ENCODE assay signal across 1 cellular context in the genomic region with DNA sequence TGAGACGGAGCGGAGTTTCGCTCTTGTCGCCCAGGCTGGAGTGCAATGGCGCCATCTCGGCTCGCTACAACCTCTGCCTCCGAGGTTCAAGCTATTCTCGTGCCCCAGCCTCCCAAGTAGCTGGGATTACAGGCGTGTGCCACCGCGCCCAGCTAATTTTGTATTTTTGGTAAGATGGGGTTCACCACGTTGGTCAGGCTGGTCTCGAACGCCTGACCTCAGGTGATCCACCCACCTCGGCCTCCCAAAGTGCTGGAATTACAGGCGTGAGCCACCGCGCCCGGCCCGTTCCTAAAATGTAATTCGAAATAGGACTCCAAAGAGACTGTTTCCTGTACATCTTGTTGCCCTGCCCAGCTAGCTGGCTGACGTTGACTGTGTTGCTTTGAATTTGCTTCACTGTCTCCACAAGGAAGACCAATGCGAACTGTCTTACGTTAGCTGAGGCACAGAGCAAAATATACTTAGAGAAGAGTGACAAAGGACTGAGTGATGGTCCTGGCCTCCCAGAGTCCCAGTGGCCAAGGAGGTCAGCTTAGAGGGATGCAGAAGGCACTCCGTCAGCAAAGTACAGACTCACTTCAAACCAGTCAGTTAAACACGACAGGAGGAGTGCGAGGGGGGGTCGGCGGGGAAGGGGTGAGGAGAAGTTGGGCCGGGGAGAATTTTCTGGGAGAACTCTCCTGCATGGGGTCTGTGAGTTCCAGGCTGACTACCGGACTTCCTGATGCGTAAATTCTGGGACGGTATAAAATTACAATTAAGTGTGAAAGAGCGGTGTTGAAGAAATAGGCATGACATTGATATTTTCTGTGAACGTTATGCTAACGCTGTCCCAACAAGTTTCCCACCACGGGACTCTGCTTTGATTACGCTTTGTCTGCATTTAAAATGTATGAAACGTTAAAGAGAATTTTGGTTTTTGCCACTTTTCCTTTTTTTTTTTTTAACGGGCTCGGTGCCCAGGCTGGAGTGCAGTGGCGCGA.
TF ChIP-seq lines count a peak whose summit lies in the region.

No MANE protein-coding gene starts in this region.

TF ChIP-seq in HepG2, 621 proteins besides CTCF, POLR2A, EP300 and RAD21 (continued from another document and continues in another):
- TF ChIP-seq, protein P1, sequence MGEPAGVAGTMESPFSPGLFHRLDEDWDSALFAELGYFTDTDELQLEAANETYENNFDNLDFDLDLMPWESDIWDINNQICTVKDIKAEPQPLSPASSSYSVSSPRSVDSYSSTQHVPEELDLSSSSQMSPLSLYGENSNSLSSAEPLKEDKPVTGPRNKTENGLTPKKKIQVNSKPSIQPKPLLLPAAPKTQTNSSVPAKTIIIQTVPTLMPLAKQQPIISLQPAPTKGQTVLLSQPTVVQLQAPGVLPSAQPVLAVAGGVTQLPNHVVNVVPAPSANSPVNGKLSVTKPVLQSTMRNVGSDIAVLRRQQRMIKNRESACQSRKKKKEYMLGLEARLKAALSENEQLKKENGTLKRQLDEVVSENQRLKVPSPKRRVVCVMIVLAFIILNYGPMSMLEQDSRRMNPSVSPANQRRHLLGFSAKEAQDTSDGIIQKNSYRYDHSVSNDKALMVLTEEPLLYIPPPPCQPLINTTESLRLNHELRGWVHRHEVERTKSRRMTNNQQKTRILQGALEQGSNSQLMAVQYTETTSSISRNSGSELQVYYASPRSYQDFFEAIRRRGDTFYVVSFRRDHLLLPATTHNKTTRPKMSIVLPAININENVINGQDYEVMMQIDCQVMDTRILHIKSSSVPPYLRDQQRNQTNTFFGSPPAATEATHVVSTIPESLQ (CRISPR knock-in tag; conservative IDR thresholded peaks at IDR 0.05): no peak
- TF ChIP-seq KLF12 (CRISPR knock-in tag; IDR thresholded peaks at IDR 0.05; ENCODE audit: borderline replicate concordance): no peak
- TF ChIP-seq TCF7 (IDR thresholded peaks at IDR 0.05; ENCODE audit: low read depth): no peak
- TF ChIP-seq SMAD1 (CRISPR knock-in tag; IDR thresholded peaks at IDR 0.05; ENCODE audit: borderline replicate concordance, low read depth): no peak
- TF ChIP-seq SP140L (CRISPR knock-in tag; IDR thresholded peaks at IDR 0.05; ENCODE audit: borderline replicate concordance): no peak
- no peak for TF ChIP-seq ZNF224 (CRISPR knock-in tag; IDR thresholded peaks at IDR 0.05)
- peak; percentile 48; the same call in 1 of the 2 replicates for TF ChIP-seq ZNF766 (CRISPR knock-in tag; IDR thresholded peaks at IDR 0.05; ENCODE audit: borderline replicate concordance)
- TF ChIP-seq SRF (IDR thresholded peaks at IDR 0.05; ENCODE audit: low read depth, low read length): no peak
- TF ChIP-seq, protein P2, sequence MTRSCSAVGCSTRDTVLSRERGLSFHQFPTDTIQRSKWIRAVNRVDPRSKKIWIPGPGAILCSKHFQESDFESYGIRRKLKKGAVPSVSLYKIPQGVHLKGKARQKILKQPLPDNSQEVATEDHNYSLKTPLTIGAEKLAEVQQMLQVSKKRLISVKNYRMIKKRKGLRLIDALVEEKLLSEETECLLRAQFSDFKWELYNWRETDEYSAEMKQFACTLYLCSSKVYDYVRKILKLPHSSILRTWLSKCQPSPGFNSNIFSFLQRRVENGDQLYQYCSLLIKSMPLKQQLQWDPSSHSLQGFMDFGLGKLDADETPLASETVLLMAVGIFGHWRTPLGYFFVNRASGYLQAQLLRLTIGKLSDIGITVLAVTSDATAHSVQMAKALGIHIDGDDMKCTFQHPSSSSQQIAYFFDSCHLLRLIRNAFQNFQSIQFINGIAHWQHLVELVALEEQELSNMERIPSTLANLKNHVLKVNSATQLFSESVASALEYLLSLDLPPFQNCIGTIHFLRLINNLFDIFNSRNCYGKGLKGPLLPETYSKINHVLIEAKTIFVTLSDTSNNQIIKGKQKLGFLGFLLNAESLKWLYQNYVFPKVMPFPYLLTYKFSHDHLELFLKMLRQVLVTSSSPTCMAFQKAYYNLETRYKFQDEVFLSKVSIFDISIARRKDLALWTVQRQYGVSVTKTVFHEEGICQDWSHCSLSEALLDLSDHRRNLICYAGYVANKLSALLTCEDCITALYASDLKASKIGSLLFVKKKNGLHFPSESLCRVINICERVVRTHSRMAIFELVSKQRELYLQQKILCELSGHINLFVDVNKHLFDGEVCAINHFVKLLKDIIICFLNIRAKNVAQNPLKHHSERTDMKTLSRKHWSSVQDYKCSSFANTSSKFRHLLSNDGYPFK (CRISPR knock-in tag; IDR thresholded peaks at IDR 0.05; ENCODE audit: borderline replicate concordance): no peak
- TF ChIP-seq ZNF788 (CRISPR knock-in tag; IDR thresholded peaks at IDR 0.05; ENCODE audit: borderline replicate concordance): no peak
- peak; percentile 28; the same call in 1 of the 2 replicates for TF ChIP-seq ZNF709 (CRISPR knock-in tag; IDR thresholded peaks at IDR 0.05)
- TF ChIP-seq ZNF549 (CRISPR knock-in tag; IDR thresholded peaks at IDR 0.05): no peak
- no peak for TF ChIP-seq KAT7 (CRISPR knock-in tag; IDR thresholded peaks at IDR 0.05; ENCODE audit: borderline replicate concordance)
- TF ChIP-seq SMARCE1 (IDR thresholded peaks at IDR 0.05; ENCODE audit: borderline replicate concordance): no peak
- no peak for TF ChIP-seq SMARCC2 (IDR thresholded peaks at IDR 0.05)
- TF ChIP-seq MAFG (CRISPR knock-in tag; IDR thresholded peaks at IDR 0.05): no peak
- TF ChIP-seq, protein P3, sequence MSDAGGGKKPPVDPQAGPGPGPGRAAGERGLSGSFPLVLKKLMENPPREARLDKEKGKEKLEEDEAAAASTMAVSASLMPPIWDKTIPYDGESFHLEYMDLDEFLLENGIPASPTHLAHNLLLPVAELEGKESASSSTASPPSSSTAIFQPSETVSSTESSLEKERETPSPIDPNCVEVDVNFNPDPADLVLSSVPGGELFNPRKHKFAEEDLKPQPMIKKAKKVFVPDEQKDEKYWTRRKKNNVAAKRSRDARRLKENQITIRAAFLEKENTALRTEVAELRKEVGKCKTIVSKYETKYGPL (CRISPR knock-in tag; IDR thresholded peaks at IDR 0.05): no peak
- no peak for TF ChIP-seq GTF2F1 (IDR thresholded peaks at IDR 0.05; ENCODE audit: low read length)
- TF ChIP-seq, protein P4, sequence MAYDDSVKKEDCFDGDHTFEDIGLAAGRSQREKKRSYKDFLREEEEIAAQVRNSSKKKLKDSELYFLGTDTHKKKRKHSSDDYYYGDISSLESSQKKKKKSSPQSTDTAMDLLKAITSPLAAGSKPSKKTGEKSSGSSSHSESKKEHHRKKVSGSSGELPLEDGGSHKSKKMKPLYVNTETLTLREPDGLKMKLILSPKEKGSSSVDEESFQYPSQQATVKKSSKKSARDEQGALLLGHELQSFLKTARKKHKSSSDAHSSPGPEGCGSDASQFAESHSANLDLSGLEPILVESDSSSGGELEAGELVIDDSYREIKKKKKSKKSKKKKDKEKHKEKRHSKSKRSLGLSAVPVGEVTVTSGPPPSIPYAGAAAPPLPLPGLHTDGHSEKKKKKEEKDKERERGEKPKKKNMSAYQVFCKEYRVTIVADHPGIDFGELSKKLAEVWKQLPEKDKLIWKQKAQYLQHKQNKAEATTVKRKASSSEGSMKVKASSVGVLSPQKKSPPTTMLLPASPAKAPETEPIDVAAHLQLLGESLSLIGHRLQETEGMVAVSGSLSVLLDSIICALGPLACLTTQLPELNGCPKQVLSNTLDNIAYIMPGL (CRISPR knock-in tag; IDR thresholded peaks at IDR 0.05; ENCODE audit: borderline replicate concordance in 1 of 2, low read depth in 1 of 2): peak; percentile 82 to 88
- TF ChIP-seq MTF2 (CRISPR knock-in tag; IDR thresholded peaks at IDR 0.05; ENCODE audit: borderline replicate concordance): no peak
- no peak for TF ChIP-seq NCOR1 (IDR thresholded peaks at IDR 0.05; ENCODE audit: borderline replicate concordance, low read length)
- TF ChIP-seq, protein P5, sequence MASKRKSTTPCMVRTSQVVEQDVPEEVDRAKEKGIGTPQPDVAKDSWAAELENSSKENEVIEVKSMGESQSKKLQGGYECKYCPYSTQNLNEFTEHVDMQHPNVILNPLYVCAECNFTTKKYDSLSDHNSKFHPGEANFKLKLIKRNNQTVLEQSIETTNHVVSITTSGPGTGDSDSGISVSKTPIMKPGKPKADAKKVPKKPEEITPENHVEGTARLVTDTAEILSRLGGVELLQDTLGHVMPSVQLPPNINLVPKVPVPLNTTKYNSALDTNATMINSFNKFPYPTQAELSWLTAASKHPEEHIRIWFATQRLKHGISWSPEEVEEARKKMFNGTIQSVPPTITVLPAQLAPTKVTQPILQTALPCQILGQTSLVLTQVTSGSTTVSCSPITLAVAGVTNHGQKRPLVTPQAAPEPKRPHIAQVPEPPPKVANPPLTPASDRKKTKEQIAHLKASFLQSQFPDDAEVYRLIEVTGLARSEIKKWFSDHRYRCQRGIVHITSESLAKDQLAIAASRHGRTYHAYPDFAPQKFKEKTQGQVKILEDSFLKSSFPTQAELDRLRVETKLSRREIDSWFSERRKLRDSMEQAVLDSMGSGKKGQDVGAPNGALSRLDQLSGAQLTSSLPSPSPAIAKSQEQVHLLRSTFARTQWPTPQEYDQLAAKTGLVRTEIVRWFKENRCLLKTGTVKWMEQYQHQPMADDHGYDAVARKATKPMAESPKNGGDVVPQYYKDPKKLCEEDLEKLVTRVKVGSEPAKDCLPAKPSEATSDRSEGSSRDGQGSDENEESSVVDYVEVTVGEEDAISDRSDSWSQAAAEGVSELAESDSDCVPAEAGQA (IDR thresholded peaks at IDR 0.05; ENCODE audit: low read depth): no peak
- TF ChIP-seq, protein P5 (CRISPR knock-in tag; IDR thresholded peaks at IDR 0.05; ENCODE audit: borderline replicate concordance): no peak
- TF ChIP-seq, protein P6, sequence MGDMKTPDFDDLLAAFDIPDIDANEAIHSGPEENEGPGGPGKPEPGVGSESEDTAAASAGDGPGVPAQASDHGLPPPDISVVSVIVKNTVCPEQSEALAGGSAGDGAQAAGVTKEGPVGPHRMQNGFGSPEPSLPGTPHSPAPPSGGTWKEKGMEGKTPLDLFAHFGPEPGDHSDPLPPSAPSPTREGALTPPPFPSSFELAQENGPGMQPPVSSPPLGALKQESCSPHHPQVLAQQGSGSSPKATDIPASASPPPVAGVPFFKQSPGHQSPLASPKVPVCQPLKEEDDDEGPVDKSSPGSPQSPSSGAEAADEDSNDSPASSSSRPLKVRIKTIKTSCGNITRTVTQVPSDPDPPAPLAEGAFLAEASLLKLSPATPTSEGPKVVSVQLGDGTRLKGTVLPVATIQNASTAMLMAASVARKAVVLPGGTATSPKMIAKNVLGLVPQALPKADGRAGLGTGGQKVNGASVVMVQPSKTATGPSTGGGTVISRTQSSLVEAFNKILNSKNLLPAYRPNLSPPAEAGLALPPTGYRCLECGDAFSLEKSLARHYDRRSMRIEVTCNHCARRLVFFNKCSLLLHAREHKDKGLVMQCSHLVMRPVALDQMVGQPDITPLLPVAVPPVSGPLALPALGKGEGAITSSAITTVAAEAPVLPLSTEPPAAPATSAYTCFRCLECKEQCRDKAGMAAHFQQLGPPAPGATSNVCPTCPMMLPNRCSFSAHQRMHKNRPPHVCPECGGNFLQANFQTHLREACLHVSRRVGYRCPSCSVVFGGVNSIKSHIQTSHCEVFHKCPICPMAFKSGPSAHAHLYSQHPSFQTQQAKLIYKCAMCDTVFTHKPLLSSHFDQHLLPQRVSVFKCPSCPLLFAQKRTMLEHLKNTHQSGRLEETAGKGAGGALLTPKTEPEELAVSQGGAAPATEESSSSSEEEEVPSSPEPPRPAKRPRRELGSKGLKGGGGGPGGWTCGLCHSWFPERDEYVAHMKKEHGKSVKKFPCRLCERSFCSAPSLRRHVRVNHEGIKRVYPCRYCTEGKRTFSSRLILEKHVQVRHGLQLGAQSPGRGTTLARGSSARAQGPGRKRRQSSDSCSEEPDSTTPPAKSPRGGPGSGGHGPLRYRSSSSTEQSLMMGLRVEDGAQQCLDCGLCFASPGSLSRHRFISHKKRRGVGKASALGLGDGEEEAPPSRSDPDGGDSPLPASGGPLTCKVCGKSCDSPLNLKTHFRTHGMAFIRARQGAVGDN (CRISPR knock-in tag; IDR thresholded peaks at IDR 0.05): 0 out of 2 replicates have a peak, but pooled peaks have one; percentile 22
